8 cellular contexts compared by ENCODE assay signal in genomic region chr4:153684182-153685073, GRCh38. TPM values are rescaled to one million over a fixed set of nuclear protein-coding genes. Genes with fewer than 3 reads are reported as not detected.
DNase-seq lines count a peak whose midpoint lies in the region; ATAC-seq and TF ChIP-seq lines count a peak whose summit lies in the region.

TLR2 (plus strand) TSS chr4:153684280; CDS start chr4:153702908, 18,628 bp downstream.

- TF ChIP-seq CTCF in AG09309 (IDR thresholded peaks at IDR 0.05; ENCODE audit: control insufficient read depth, insufficient read depth, low read depth, low read length, missing control alignments) (no peak), WERI-Rb-1 (IDR thresholded peaks at IDR 0.05; ENCODE audit: low read depth, low read length) (no peak)

- in situ Hi-C loops in T47D (cut with HindIII; ENCODE audit: low pct_unique_long_range_greater_than_20kb, low sequenced_read_pairs) = no loop called here

- peak; percentile 92 for ATAC-seq in HG03442 (IDR thresholded peaks at IDR 0.05; ENCODE audit: unreplicated experiment)

- H3K27ac ChIP-seq in WERI-Rb-1 = no peak within 1 kb of the TSS

- H3K27me3 ChIP-seq in WERI-Rb-1 (ENCODE audit: insufficient read depth, low read depth, severe bottlenecking) = peaks cover 40% of the 10 kb centered on the region

- DNase-seq in AG09309 (ENCODE audit: low read depth) (no peak), GM19238 (ENCODE audit: insufficient read length, low spot score) (peak; percentile 62), WERI-Rb-1 (peak; percentile 55), T47D (ENCODE audit: low read depth in 1 of 2, low spot score in 1 of 2) (peak; percentile 45 to 77), kidney tubule cell (ENCODE audit: low spot score) (peak; percentile 67), cerebellum (ENCODE audit: low spot score) (no peak)
- DNase-seq in stimulated activated CD4-positive, alpha-beta T cell treated with anti-CD3 and anti-CD28 coated beads, Interleukin-1b, Interleukin-23, amount 100 ng/mL, for 1 hour (ENCODE audit: low read depth in 2 of 2) = peak; percentile 33 to 48

- no peaks in the 10 kb centered on the region for H3K36me3 ChIP-seq in WERI-Rb-1

- H3K9me3 ChIP-seq in WERI-Rb-1 (ENCODE audit: severe bottlenecking) = peaks cover 29% of the 10 kb centered on the region

- H3K4me3 ChIP-seq in AG09309 (ENCODE audit: control insufficient read depth, low read depth, low read length) (peak within 1 kb of the TSS; percentile 32), WERI-Rb-1 (ENCODE audit: low read depth, low read length) (peak within 1 kb of the TSS; percentile 45)

RNA-seq across cellular contexts. Expression of gene TLR2, which starts in this region (rescaled TPM):
- 2.2 TPM for total RNA-seq in cerebellum

Comparison
In these comparisons a context has a peak if more than half of its experiments do, and no peak if none do; other contexts are left out.
1. DNase-seq: peak in GM19238 (single experiment), WERI-Rb-1 (single experiment), T47D (2 of 2), kidney tubule cell (single experiment) and stimulated activated CD4-positive, alpha-beta T cell treated with anti-CD3 and anti-CD28 coated beads, Interleukin-1b, Interleukin-23, amount 100 ng/mL, for 1 hour (2 of 2); none in AG09309 (single experiment) and cerebellum (single experiment).